8 cellular contexts compared by ENCODE assay signal in the genomic region with DNA sequence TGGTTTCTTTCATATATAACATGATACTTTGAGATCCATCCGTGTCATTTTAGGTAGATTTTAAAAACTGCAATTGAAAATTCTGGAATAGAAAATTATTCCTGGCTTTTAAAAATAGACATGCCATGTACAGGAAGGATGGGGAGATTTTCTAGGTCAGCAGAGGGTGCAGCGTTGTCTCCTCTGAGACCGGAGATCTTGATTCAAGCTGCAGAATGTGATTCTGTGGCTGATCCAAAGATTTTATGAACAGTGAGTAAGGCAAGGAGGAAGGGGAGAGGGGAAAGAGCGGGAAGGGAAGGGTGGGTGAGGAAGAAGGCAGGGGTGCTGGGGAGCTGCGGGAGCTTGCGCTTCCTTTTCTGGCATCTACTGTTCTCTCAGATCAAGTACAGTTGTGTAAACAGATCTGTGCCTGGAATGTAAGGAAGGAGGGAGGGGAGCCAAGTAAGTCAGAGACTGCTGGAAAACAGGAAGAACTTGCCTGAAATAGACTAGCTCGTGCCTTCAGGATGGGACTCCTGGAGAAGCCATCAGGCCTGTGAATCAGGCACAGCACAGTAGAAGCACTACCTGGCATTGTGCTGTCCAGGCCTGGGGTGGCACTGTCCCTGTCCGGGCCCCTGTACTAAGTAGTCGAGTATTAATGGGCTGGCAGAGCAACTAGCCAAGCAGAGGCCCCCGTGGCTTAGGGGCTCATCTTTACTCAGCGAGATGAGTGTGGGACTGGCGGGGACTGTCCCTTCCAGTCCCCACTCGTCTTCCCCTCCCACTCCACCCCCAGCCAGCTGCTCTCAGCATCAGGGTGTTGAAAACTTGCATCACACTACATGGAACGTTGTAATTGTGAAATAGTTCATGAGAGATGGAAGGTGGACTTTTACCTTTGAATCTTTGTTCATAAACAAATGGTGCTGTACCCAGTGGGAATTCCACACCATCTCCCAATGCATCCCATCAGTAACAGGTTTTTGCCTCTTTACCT.
DNase-seq lines count a peak whose midpoint lies in the region; ATAC-seq and TF ChIP-seq lines count a peak whose summit lies in the region.

No MANE protein-coding gene starts in this region.

- intact Hi-C loops in body of pancreas (cut with DNase I) (no loop called here), lower lobe of right lung (cut with DNase I) (no loop called here)

- TF ChIP-seq CTCF in body of pancreas (IDR thresholded peaks at IDR 0.05) (no peak), lower lobe of right lung (IDR thresholded peaks at IDR 0.05) (no peak)

- H3K27ac ChIP-seq in body of pancreas, result peak overlapping the region; percentile 2 to 62 (median 29)
- H3K27ac ChIP-seq in lower lobe of right lung, result peak overlapping the region; percentile 79

- DNase-seq in AG20443 (ENCODE audit: low spot score) (peak; percentile 67), body of pancreas (peak in 3 of 4 donors; percentile 9 to 37 (median 27)), lower lobe of right lung (no peak), KBM-7 (no peak), DMS53 (lab: John Stamatoyannopoulos, UW) (no peak), NCI-H82 treated with DMSO at 0.1 percent for 48 hours (lab: John Stamatoyannopoulos, UW; ENCODE audit: unreplicated experiment) (no peak)
- DNase-seq in stimulated activated CD8-positive, alpha-beta memory T cell treated with anti-CD3 and anti-CD28 coated beads, Interleukin-7, amount 100 ng/mL, for 24 hours (ENCODE audit: low read depth), result peak; percentile 6

- H3K4me3 ChIP-seq in body of pancreas (no peak overlapping the region), lower lobe of right lung (peak overlapping the region; percentile 8)

- H3K4me1 ChIP-seq in body of pancreas, result peaks cover 8% of the 10 kb centered on the region
- H3K4me1 ChIP-seq in lower lobe of right lung, result peaks cover 25% of the 10 kb centered on the region

- peak; percentile 68 for ATAC-seq in HG03045 (IDR thresholded peaks at IDR 0.05; ENCODE audit: unreplicated experiment)
- peak; percentile 58 for ATAC-seq in body of pancreas
- ATAC-seq in lower lobe of right lung, result peak; percentile 63 to 74

- in situ Hi-C loops in KBM-7 (cut with MboI; ENCODE audit: low pct_unique_long_range_greater_than_20kb, low sequenced_read_pairs), result no loop called here

- H3K9me3 ChIP-seq in body of pancreas (no peaks in the 10 kb centered on the region), lower lobe of right lung (no peaks in the 10 kb centered on the region)

- 40% methylated on average over 14 of the region's 14 CpGs for WGBS in body of pancreas, 2 donors

- H3K36me3 ChIP-seq in body of pancreas (replicated peaks in 1 of 2; ENCODE audit: insufficient read depth in 1 of 2, low read depth in 2 of 2) (no peaks in the 10 kb centered on the region), lower lobe of right lung (no peaks in the 10 kb centered on the region)

- no peaks in the 10 kb centered on the region for H3K27me3 ChIP-seq in body of pancreas
- H3K27me3 ChIP-seq in lower lobe of right lung (ENCODE audit: low read depth), result no peaks in the 10 kb centered on the region

- TF ChIP-seq POLR2A in body of pancreas (IDR thresholded peaks at IDR 0.05), result no peak

Comparison
In these comparisons a context has a peak if more than half of its experiments do, and no peak if none do; other contexts are left out.
1. DNase-seq: peak in AG20443 (single experiment), body of pancreas (3 of 4) and stimulated activated CD8-positive, alpha-beta memory T cell treated with anti-CD3 and anti-CD28 coated beads, Interleukin-7, amount 100 ng/mL, for 24 hours (single experiment); none in lower lobe of right lung (single experiment), KBM-7 (single experiment), DMS53 (single experiment) and NCI-H82 treated with DMSO at 0.1 percent for 48 hours (single experiment).
2. Peak in every context shown above with its lines, with median percentiles within 50 percentile points of each other: ATAC-seq.